In genomic region chr3:78809941-78810340, GRCh38 we compare ENCODE assay signal across 17 cellular contexts.
DNase-seq lines count a peak whose midpoint lies in the region; TF ChIP-seq lines count a peak whose summit lies in the region.
"Had no signal": no experiment of that assay in that cellular context is flagged by ENCODE, and none has a peak within 500 bp of the region (broad histone marks: within the 10 kb centered on the region; RNA-seq: fewer than 3 reads in every experiment).

No MANE protein-coding gene starts in this region.

- H3K79me2 ChIP-seq in GM23248 (ENCODE audit: insufficient read depth), result no peaks in the 10 kb centered on the region

- H3K36me3 ChIP-seq in GM23248 (ENCODE audit: low read depth), result no peaks in the 10 kb centered on the region
- H3K36me3 ChIP-seq: Peyer's patch, SJSA1 had no signal

- 34 to 48% methylated on average over 5 of the region's 5 CpGs for WGBS in GM23248 (ENCODE audit: low coverage in 1 of 2, low lambda C conversion rate in 2 of 2, missing lambda C conversion rate in 2 of 2), 2 experiments

- no peaks in the 10 kb centered on the region for H3K27me3 ChIP-seq in GM23248 (replicated peaks; ENCODE audit: insufficient read depth)
- H3K27me3 ChIP-seq: Peyer's patch, SJSA1 had no signal

- no peaks in the 10 kb centered on the region for H4K20me1 ChIP-seq in GM23248 (ENCODE audit: insufficient read depth)

- intact Hi-C loops in cardiac septum (cut with DNase I), result no loop called here

- H3K27ac ChIP-seq in GM23248, result no peak overlapping the region
- H3K27ac ChIP-seq: C4-2B, Peyer's patch, SJSA1 had no signal

- no peaks in the 10 kb centered on the region for H3K9me3 ChIP-seq in GM23248 (ENCODE audit: low read depth)
- H3K9me3 ChIP-seq: Peyer's patch, SJSA1 had no signal

- TF ChIP-seq CTCF in AG09319 (IDR thresholded peaks at IDR 0.05; ENCODE audit: low read depth, low read length) (no peak), fibroblast of the aortic adventitia (IDR thresholded peaks at IDR 0.05; ENCODE audit: insufficient read depth, low read length) (no peak)

- in situ Hi-C loops in GM23248 (cut with MboI), result no loop called here

- H3K4me2 ChIP-seq in GM23248 (ENCODE audit: unreplicated experiment), result no peak overlapping the region
- H3K4me2 ChIP-seq: GM23338 had no signal

- H3K9me2 ChIP-seq in GM23248 (ENCODE audit: insufficient read depth), result 0 out of 2 replicates have a peak, but pooled peaks cover 3% of the 10 kb centered on the region

- DNase-seq in AG09319 (ENCODE audit: extremely low read depth, low read depth) (peak; percentile 62), GM23248 (peak; percentile 6), NCI-H524 (lab: John Stamatoyannopoulos, UW) (peak; percentile 41 to 69), fibroblast of the aortic adventitia (ENCODE audit: low read depth) (peak; percentile 38), cardiac septum (ENCODE audit: low spot score) (no peak), D341Med (ENCODE audit: low spot score) (no peak), H4 (ENCODE audit: low spot score) (no peak)
- no peak for DNase-seq in stimulated activated naive CD4-positive, alpha-beta T cell (lab: John Stamatoyannopoulos, UW)
- DNase-seq: GDM1, NCI-H1105, NCI-H226, Peyer's patch had no signal

- H3K4me1 ChIP-seq in GM23248 (ENCODE audit: insufficient read depth), result peaks cover 6% of the 10 kb centered on the region
- H3K4me1 ChIP-seq: Peyer's patch had no signal

- H3K4me3 ChIP-seq in GM23248 (no peak overlapping the region), fibroblast of the aortic adventitia (ENCODE audit: low read depth, low read length) (no peak overlapping the region)
- H3K4me3 ChIP-seq: GM12878, GM23338, K562, Peyer's patch, SJSA1 had no signal

- peaks cover 7% of the 10 kb centered on the region; the same call in 1 of the 2 replicates for H3F3A ChIP-seq in GM23248 (ENCODE audit: insufficient read depth)

- H2AFZ ChIP-seq in GM23248, result no peak overlapping the region
- H2AFZ ChIP-seq: GM23338 had no signal

- H3K9ac ChIP-seq in GM23248, result no peak overlapping the region

Comparison
In these comparisons a context has a peak if more than half of its experiments do, and no peak if none do; other contexts are left out.
1. DNase-seq: peak in AG09319 (single experiment), GM23248 (single experiment), NCI-H524 (2 of 2) and fibroblast of the aortic adventitia (single experiment); none in stimulated activated naive CD4-positive, alpha-beta T cell (0 of 6), cardiac septum (single experiment), D341Med (single experiment) and H4 (single experiment).